ENCODE assay signal across 21 cellular contexts in genomic region chr6:25981529-25982263, GRCh38. TPM values are rescaled to one million over a fixed set of nuclear protein-coding genes. Genes with fewer than 3 reads are reported as not detected.
DNase-seq lines count a peak whose midpoint lies in the region; ATAC-seq, FAIRE-seq and TF ChIP-seq lines count a peak whose summit lies in the region.
"Had no signal": no experiment of that assay in that cellular context is flagged by ENCODE, and none has a peak within 500 bp of the region (broad histone marks: within the 10 kb centered on the region; RNA-seq: fewer than 3 reads in every experiment).

No MANE protein-coding gene starts in this region.

- no peaks in the 10 kb centered on the region for H3K27me3 Mint-ChIP-seq in activated naive CD4-positive, alpha-beta T cell treated with anti-CD3 and anti-CD28 coated beads, Interleukin-2, amount 10 ng/mL, durations not matched to agents 7 days and 5 days
- no peaks in the 10 kb centered on the region for H3K27me3 Mint-ChIP-seq in activated B cell treated with CpG ODN at 0.5 μM for 24 hours
- H3K27me3 Mint-ChIP-seq: CD4-positive, alpha-beta T cell had no signal

- peak in 1 of 2 donors; percentile 56 for ATAC-seq in activated naive CD4-positive, alpha-beta T cell treated with anti-CD3 and anti-CD28 coated beads, Interleukin-2, amount 50 U/mL, for 72 hours
- ATAC-seq in activated B cell treated with CpG ODN at 0.5 μM for 24 hours (ENCODE audit: low read depth), result no peak
- no peak for ATAC-seq in HG03108 (IDR thresholded peaks at IDR 0.05; ENCODE audit: unreplicated experiment)
- ATAC-seq: esophagus mucosa, left cardiac atrium had no signal

- no peaks in the 10 kb centered on the region for H3K4me1 Mint-ChIP-seq in activated naive CD4-positive, alpha-beta T cell treated with anti-CD3 and anti-CD28 coated beads, Interleukin-2, amount 10 ng/mL, durations not matched to agents 7 days and 5 days
- peaks cover 27% of the 10 kb centered on the region for H3K4me1 Mint-ChIP-seq in activated B cell treated with CpG ODN at 0.5 μM for 24 hours

- H3K27ac Mint-ChIP-seq in activated naive CD4-positive, alpha-beta T cell treated with anti-CD3 and anti-CD28 coated beads, Interleukin-2, amount 50 U/mL, for 72 hours, result peak overlapping the region; percentile 37 to 80
- no peak overlapping the region for H3K27ac Mint-ChIP-seq in activated naive CD4-positive, alpha-beta T cell treated with anti-CD3 and anti-CD28 coated beads, Interleukin-2, amount 10 ng/mL, durations not matched to agents 7 days and 5 days
- peak overlapping the region; percentile 75 for H3K27ac Mint-ChIP-seq in activated B cell treated with CpG ODN at 0.5 μM for 24 hours
- H3K27ac Mint-ChIP-seq: CD4-positive, alpha-beta T cell; nephron progenitor cell had no signal

- intact Hi-C loops in activated B cell treated with CpG ODN at 0.5 μM for 24 hours (cut with micrococcal nuclease) (no loop called here), kidney (cut with DNase I) (no loop called here)

- peaks cover 0 to 5% of the 10 kb centered on the region in 2 donors for H3K4me1 ChIP-seq in kidney (ENCODE audit: control insufficient read depth in 1 of 2, insufficient read depth in 1 of 2, low read depth in 1 of 2, low read length in 2 of 2)
- H3K4me1 ChIP-seq: ascending aorta, SJCRH30, thyroid gland had no signal

- H3K9ac ChIP-seq in kidney (ENCODE audit: low read length in 2 of 2), result peak overlapping the region in 1 of 2 donors; percentile 7

- DNase-seq in activated naive CD4-positive, alpha-beta T cell treated with anti-CD3 and anti-CD28 coated beads, Interleukin-2, amount 50 U/mL, for 72 hours (ENCODE audit: low spot score in 2 of 2), result no peak
- no peak for DNase-seq in activated naive CD4-positive, alpha-beta T cell treated with anti-CD3 and anti-CD28 coated beads, Interleukin-2, amount 10 ng/mL, durations not matched to agents 7 days and 5 days
- DNase-seq in activated B cell treated with CpG ODN at 0.5 μM for 24 hours, result no peak
- no peak for DNase-seq in kidney
- no peak for DNase-seq in NCI-H345 (lab: John Stamatoyannopoulos, UW)
- DNase-seq in coronary artery (ENCODE audit: low spot score), result no peak
- DNase-seq: activated effector memory CD4-positive, alpha-beta T cell treated with anti-CD3 and anti-CD28 coated beads, Interleukin-2, amount 50 U/mL, for 16 hours; CD4-positive, alpha-beta T cell; DMS79 treated with DMSO at 0.1 percent for 48 hours; left cardiac atrium; nephron progenitor cell; SJCRH30; stimulated activated naive CD4-positive, alpha-beta T cell; T-helper 2 cell; thyroid gland had no signal

- H3K27ac ChIP-seq in kidney (ENCODE audit: low read depth in 2 of 2, low read length in 2 of 2) (peak overlapping the region; percentile 68 to 78), coronary artery (no peak overlapping the region)
- H3K27ac ChIP-seq: ascending aorta, SJCRH30, thyroid gland had no signal

- H3K9me3 Mint-ChIP-seq in activated naive CD4-positive, alpha-beta T cell treated with anti-CD3 and anti-CD28 coated beads, Interleukin-2, amount 50 U/mL, for 72 hours, result peaks cover 0 to 5% of the 10 kb centered on the region in 2 donors
- no peaks in the 10 kb centered on the region for H3K9me3 Mint-ChIP-seq in activated naive CD4-positive, alpha-beta T cell treated with anti-CD3 and anti-CD28 coated beads, Interleukin-2, amount 10 ng/mL, durations not matched to agents 7 days and 5 days
- no peaks in the 10 kb centered on the region for H3K9me3 Mint-ChIP-seq in activated B cell treated with CpG ODN at 0.5 μM for 24 hours
- H3K9me3 Mint-ChIP-seq: CD4-positive, alpha-beta T cell; nephron progenitor cell had no signal

- POLR2A ChIA-PET in activated B cell treated with CpG ODN at 0.5 μM for 24 hours (lab: Charles Lee), result interaction anchor here (1.1 to 1.5 kb wide), 3 partner anchors 10 to 38 kb away, joined by 3 to 6 read pairs (median 4); a partner anchor contains a TSS

- peak; percentile 86 for FAIRE-seq in kidney (lab: Jason Lieb, UNC)
- FAIRE-seq: GM12892, H54 had no signal

- H3K4me3 Mint-ChIP-seq in activated naive CD4-positive, alpha-beta T cell treated with anti-CD3 and anti-CD28 coated beads, Interleukin-2, amount 10 ng/mL, durations not matched to agents 7 days and 5 days, result no peak overlapping the region
- no peak overlapping the region for H3K4me3 Mint-ChIP-seq in activated B cell treated with CpG ODN at 0.5 μM for 24 hours
- H3K4me3 Mint-ChIP-seq: CD4-positive, alpha-beta T cell; nephron progenitor cell had no signal

- CTCF ChIA-PET in activated naive CD4-positive, alpha-beta T cell treated with anti-CD3 and anti-CD28 coated beads, Interleukin-2, amount 10 ng/mL, durations not matched to agents 7 days and 5 days (lab: Charles Lee), result interaction anchor here (1.2 to 2.6 kb wide), 2 partner anchors 11 to 14 kb away, joined by 3 to 11 read pairs; no protein-coding TSS in a partner anchor
- CTCF ChIA-PET in activated B cell treated with CpG ODN at 0.5 μM for 24 hours (lab: Charles Lee), result interaction anchor here (2.3 kb wide), 1 partner anchor 22 kb away, joined by 8 read pairs; no protein-coding TSS in a partner anchor

- peaks cover 16 to 19% of the 10 kb centered on the region in 2 donors for H3K36me3 ChIP-seq in kidney (ENCODE audit: control insufficient read depth in 1 of 2, insufficient read depth in 2 of 2, low read length in 2 of 2)

- TF ChIP-seq CTCF in activated B cell treated with CpG ODN at 0.5 μM for 24 hours (IDR thresholded peaks at IDR 0.05), result no peak
- TF ChIP-seq CTCF in kidney (IDR thresholded peaks at IDR 0.05; ENCODE audit: borderline replicate concordance, extremely low read depth, insufficient read depth), result no peak
- TF ChIP-seq CTCF in coronary artery (IDR thresholded peaks at IDR 0.05), result no peak

- H3K4me3 ChIP-seq in kidney (ENCODE audit: low read length in 2 of 2) (no peak overlapping the region), coronary artery (no peak overlapping the region)
- H3K4me3 ChIP-seq: ascending aorta, SJCRH30, thyroid gland had no signal

- H3K9me3 ChIP-seq in kidney (ENCODE audit: control insufficient read depth in 1 of 2, low read length in 2 of 2), result no peaks in the 10 kb centered on the region
- H3K9me3 ChIP-seq: ascending aorta, SJCRH30, thyroid gland had no signal

- peaks cover 29 to 71% of the 10 kb centered on the region in 2 donors for H3K36me3 Mint-ChIP-seq in activated naive CD4-positive, alpha-beta T cell treated with anti-CD3 and anti-CD28 coated beads, Interleukin-2, amount 50 U/mL, for 72 hours
- peaks cover 67% of the 10 kb centered on the region for H3K36me3 Mint-ChIP-seq in activated naive CD4-positive, alpha-beta T cell treated with anti-CD3 and anti-CD28 coated beads, Interleukin-2, amount 10 ng/mL, durations not matched to agents 7 days and 5 days
- H3K36me3 Mint-ChIP-seq in activated B cell treated with CpG ODN at 0.5 μM for 24 hours (ENCODE audit: low read depth), result peaks cover 85% of the 10 kb centered on the region

RNA-seq across cellular contexts. Expression of gene TRIM38, which starts 19.1 kb away (rescaled TPM):
- total RNA-seq in activated naive CD4-positive, alpha-beta T cell treated with anti-CD3 and anti-CD28 coated beads, Interleukin-2, amount 50 U/mL, for 72 hours, result 10 to 100 TPM; 37.7 to 39.8 TPM
- total RNA-seq in activated B cell treated with CpG ODN at 0.5 μM for 24 hours (31.7 and 36.8 TPM in 2 replicates), kidney (27.9 TPM)
- polyA plus RNA-seq in kidney (ENCODE audit: insufficient read depth, low read depth, low replicate concordance), result 12.2 TPM

RNA-seq across cellular contexts. Expression of gene SLC17A2, which starts 51.2 kb away (rescaled TPM):
- total RNA-seq in activated naive CD4-positive, alpha-beta T cell treated with anti-CD3 and anti-CD28 coated beads, Interleukin-2, amount 50 U/mL, for 72 hours, result under 1 TPM; 0.25 to 0.50 TPM
- total RNA-seq in activated B cell treated with CpG ODN at 0.5 μM for 24 hours, result not detected in 2 replicates
- 0.76 TPM for total RNA-seq in kidney
- polyA plus RNA-seq in kidney (ENCODE audit: insufficient read depth, low read depth, low replicate concordance), result 0.54 TPM
- total RNA-seq: ascending aorta; CD4-positive, alpha-beta T cell; esophagus mucosa; left cardiac atrium; mesenteric fat pad; SJCRH30; thyroid gland had no signal

Comparison
In these comparisons a context has a peak if more than half of its experiments do, and no peak if none do; other contexts are left out.
1. H3K27ac ChIP-seq: peak in kidney (2 of 2); none in coronary artery (0 of 2).